8 cellular contexts compared by ENCODE assay signal in genomic region chr14:93892923-93893549, GRCh38. TPM values are rescaled to one million over a fixed set of nuclear protein-coding genes. Genes with fewer than 3 reads are reported as not detected.
DNase-seq lines count a peak whose midpoint lies in the region; ATAC-seq and TF ChIP-seq lines count a peak whose summit lies in the region.

No MANE protein-coding gene starts in this region.

- H3K4me1 ChIP-seq in esophagus squamous epithelium = peaks cover 0 to 25% (median 7%) of the 10 kb centered on the region in 3 donors

- H3K9me3 ChIP-seq in esophagus squamous epithelium = no peaks in the 10 kb centered on the region

- peaks cover 0 to 33% (median 0%) of the 10 kb centered on the region in 4 donors for H3K27me3 ChIP-seq in esophagus squamous epithelium

- peaks cover 0 to 4% (median 0%) of the 10 kb centered on the region in 7 donors for H3K9me3 Mint-ChIP-seq in CD14-positive monocyte
- H3K9me3 Mint-ChIP-seq in natural killer cell treated with Interleukin-12 subunit alpha and Interleukin-12 subunit beta and Interleukin-15 and Interleukin-18, amount 100 ng/mL, for 72 hours = no peaks in the 10 kb centered on the region
- no peaks in the 10 kb centered on the region for H3K9me3 Mint-ChIP-seq in stimulated activated memory B cell treated with anti-CD40 and anti-IgM and Interleukin-4, amounts not matched to agents 10 μg/mL and 1 μg/mL and 100 μg/mL, for 72 hours

- intact Hi-C loops in CD14-positive monocyte (cut with micrococcal nuclease) = loop anchor here in 1 of 2 donors (5.0 kb wide), 1 partner anchor 941 kb away; no protein-coding TSS in a partner anchor
- intact Hi-C loops in esophagus squamous epithelium (cut with DNase I) = loop anchor here (5.0 kb wide), 1 partner anchor 241 kb away; no protein-coding TSS in a partner anchor

- ATAC-seq in GM19463 (IDR thresholded peaks at IDR 0.05; ENCODE audit: unreplicated experiment) (peak; percentile 58), HG03469 (IDR thresholded peaks at IDR 0.05; ENCODE audit: unreplicated experiment) (no peak)
- ATAC-seq in natural killer cell treated with Interleukin-12 subunit alpha and Interleukin-12 subunit beta and Interleukin-15 and Interleukin-18, amount 100 ng/mL, for 72 hours = peak in 1 of 2 donors; percentile 53
- peak; percentile 58 for ATAC-seq in stimulated activated memory B cell treated with anti-CD40 and anti-IgM and Interleukin-4, amounts not matched to agents 10 μg/mL and 1 μg/mL and 100 μg/mL, for 72 hours

- H3K36me3 ChIP-seq in esophagus squamous epithelium = no peaks in the 10 kb centered on the region

- H3K27ac Mint-ChIP-seq in CD14-positive monocyte = no peak overlapping the region
- H3K27ac Mint-ChIP-seq in natural killer cell treated with Interleukin-12 subunit alpha and Interleukin-12 subunit beta and Interleukin-15 and Interleukin-18, amount 100 ng/mL, for 72 hours = no peak overlapping the region
- no peak overlapping the region for H3K27ac Mint-ChIP-seq in stimulated activated memory B cell treated with anti-CD40 and anti-IgM and Interleukin-4, amounts not matched to agents 10 μg/mL and 1 μg/mL and 100 μg/mL, for 72 hours

- DNase-seq in CD14-positive monocyte (ENCODE audit: low spot score) (no peak), NCI-H748 (lab: John Stamatoyannopoulos, UW; ENCODE audit: unreplicated experiment) (peak; percentile 72), activated T-cell treated with anti-CD3 and anti-CD28 coated beads for 4 hours (peak; percentile 64), esophagus squamous epithelium (lab: John Stamatoyannopoulos, UW) (no peak)
- peak; percentile 73 for DNase-seq in natural killer cell treated with Interleukin-12 subunit alpha and Interleukin-12 subunit beta and Interleukin-15 and Interleukin-18, amount 100 ng/mL, for 72 hours (ENCODE audit: low spot score)

- H3K36me3 Mint-ChIP-seq in CD14-positive monocyte = no peaks in the 10 kb centered on the region
- H3K36me3 Mint-ChIP-seq in natural killer cell treated with Interleukin-12 subunit alpha and Interleukin-12 subunit beta and Interleukin-15 and Interleukin-18, amount 100 ng/mL, for 72 hours = no peaks in the 10 kb centered on the region
- H3K36me3 Mint-ChIP-seq in stimulated activated memory B cell treated with anti-CD40 and anti-IgM and Interleukin-4, amounts not matched to agents 10 μg/mL and 1 μg/mL and 100 μg/mL, for 72 hours = no peaks in the 10 kb centered on the region

- H3K27me3 Mint-ChIP-seq in CD14-positive monocyte (ENCODE audit: low read depth in 3 of 3) = peaks cover 11 to 18% (median 12%) of the 10 kb centered on the region in 3 donors
- peaks cover 19 to 26% of the 10 kb centered on the region in 2 donors for H3K27me3 Mint-ChIP-seq in natural killer cell treated with Interleukin-12 subunit alpha and Interleukin-12 subunit beta and Interleukin-15 and Interleukin-18, amount 100 ng/mL, for 72 hours
- peaks cover 44% of the 10 kb centered on the region for H3K27me3 Mint-ChIP-seq in stimulated activated memory B cell treated with anti-CD40 and anti-IgM and Interleukin-4, amounts not matched to agents 10 μg/mL and 1 μg/mL and 100 μg/mL, for 72 hours

- peak overlapping the region in 3 of 4 donors; percentile 37 to 68 (median 66) for H3K27ac ChIP-seq in esophagus squamous epithelium

- peak overlapping the region in 1 of 4 donors; percentile 34 for H3K4me3 ChIP-seq in esophagus squamous epithelium

- TF ChIP-seq CTCF in CD14-positive monocyte (IDR thresholded peaks at IDR 0.05) = peak; percentile 100
- TF ChIP-seq CTCF in esophagus squamous epithelium (IDR thresholded peaks at IDR 0.05) = peak; percentile 91 to 100 (median 94)

- TF ChIP-seq POLR2A in esophagus squamous epithelium (IDR thresholded peaks at IDR 0.05) = no peak

- WGBS in esophagus squamous epithelium, 2 donors = 21 to 60% methylated on average over 4 to 8 of the region's 13 CpGs

- no peak overlapping the region for H3K4me3 Mint-ChIP-seq in CD14-positive monocyte
- no peak overlapping the region for H3K4me3 Mint-ChIP-seq in natural killer cell treated with Interleukin-12 subunit alpha and Interleukin-12 subunit beta and Interleukin-15 and Interleukin-18, amount 100 ng/mL, for 72 hours
- H3K4me3 Mint-ChIP-seq in stimulated activated memory B cell treated with anti-CD40 and anti-IgM and Interleukin-4, amounts not matched to agents 10 μg/mL and 1 μg/mL and 100 μg/mL, for 72 hours = no peak overlapping the region

- H3K4me1 Mint-ChIP-seq in CD14-positive monocyte = no peaks in the 10 kb centered on the region
- H3K4me1 Mint-ChIP-seq in natural killer cell treated with Interleukin-12 subunit alpha and Interleukin-12 subunit beta and Interleukin-15 and Interleukin-18, amount 100 ng/mL, for 72 hours (ENCODE audit: low read depth in 2 of 2) = no peaks in the 10 kb centered on the region
- H3K4me1 Mint-ChIP-seq in stimulated activated memory B cell treated with anti-CD40 and anti-IgM and Interleukin-4, amounts not matched to agents 10 μg/mL and 1 μg/mL and 100 μg/mL, for 72 hours = no peaks in the 10 kb centered on the region

RNA-seq across cellular contexts. Expression of gene FAM181A, which starts 34.1 kb away (rescaled TPM):
- not detected for polyA plus RNA-seq in CD14-positive monocyte
- not detected for total RNA-seq in esophagus squamous epithelium
- total RNA-seq in natural killer cell treated with Interleukin-12 subunit alpha and Interleukin-12 subunit beta and Interleukin-15 and Interleukin-18, amount 100 ng/mL, for 72 hours = not detected

Comparison
In these comparisons a context has a peak if more than half of its experiments do, and no peak if none do; other contexts are left out.
1. DNase-seq: peak in NCI-H748 (single experiment), activated T-cell treated with anti-CD3 and anti-CD28 coated beads for 4 hours (single experiment) and natural killer cell treated with Interleukin-12 subunit alpha and Interleukin-12 subunit beta and Interleukin-15 and Interleukin-18, amount 100 ng/mL, for 72 hours (single experiment); none in CD14-positive monocyte (single experiment) and esophagus squamous epithelium (single experiment).